In the genomic region with DNA sequence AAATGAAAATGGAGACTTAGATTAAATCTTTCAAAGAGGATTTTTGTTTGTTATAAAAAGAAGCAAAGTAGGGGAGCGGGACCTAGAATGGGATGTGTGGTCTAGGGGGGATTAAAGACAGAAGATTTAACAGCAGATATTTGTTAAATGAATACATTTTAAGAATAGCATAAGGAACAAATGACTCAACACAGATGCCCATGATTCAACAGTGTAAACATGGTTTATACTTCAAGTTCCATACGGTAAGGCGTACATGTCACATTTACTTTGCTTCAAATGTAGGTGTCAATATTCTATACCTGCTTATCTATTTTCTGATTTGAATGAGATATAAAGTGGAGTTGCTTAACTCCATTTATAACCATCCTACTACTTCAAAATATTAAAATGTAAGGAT, we compare ENCODE assay signal across 13 cellular contexts. TPM values are rescaled to one million over a fixed set of nuclear protein-coding genes. Genes with fewer than 3 reads are reported as not detected.
DNase-seq lines count a peak whose midpoint lies in the region; ATAC-seq and TF ChIP-seq lines count a peak whose summit lies in the region.
"Had no signal": no experiment of that assay in that cellular context is flagged by ENCODE, and none has a peak within 500 bp of the region (broad histone marks: within the 10 kb centered on the region; RNA-seq: fewer than 3 reads in every experiment).

No MANE protein-coding gene starts in this region.

- peak overlapping the region; percentile 96 for H2AFZ ChIP-seq in parathyroid adenoma
- H2AFZ ChIP-seq: neural progenitor cell had no signal

- H3K4me2 ChIP-seq in parathyroid adenoma (ENCODE audit: low read length), result no peak overlapping the region
- H3K4me2 ChIP-seq: SK-N-SH had no signal

- H3K27me3 ChIP-seq in CD4-positive, CD25-positive, alpha-beta regulatory T cell (ENCODE audit: control insufficient read depth, insufficient read depth, low read length), result no peaks in the 10 kb centered on the region
- H3K27me3 ChIP-seq in MG63 (no peaks in the 10 kb centered on the region), endocrine pancreas (ENCODE audit: control insufficient read depth, insufficient read depth, low read length) (no peaks in the 10 kb centered on the region), parathyroid adenoma (ENCODE audit: control insufficient read depth, insufficient read depth, low read length) (no peaks in the 10 kb centered on the region)
- H3K27me3 ChIP-seq: neural progenitor cell, thyroid gland had no signal

- H3K27me3 Mint-ChIP-seq in CD4-positive, CD25-positive, alpha-beta regulatory T cell, result no peaks in the 10 kb centered on the region

- peaks cover 6 to 34% (median 22%) of the 10 kb centered on the region in 4 donors for H3K4me1 Mint-ChIP-seq in CD4-positive, CD25-positive, alpha-beta regulatory T cell

- H3K9me3 Mint-ChIP-seq in CD4-positive, CD25-positive, alpha-beta regulatory T cell, result peaks cover 0 to 2% (median 0%) of the 10 kb centered on the region in 7 donors

- no peak for ATAC-seq in CD4-positive, CD25-positive, alpha-beta regulatory T cell (ENCODE audit: low read depth in 2 of 2)
- ATAC-seq in left lobe of liver (no peak), HG03135 (IDR thresholded peaks at IDR 0.05; ENCODE audit: unreplicated experiment) (no peak)

- H3K9me3 ChIP-seq in CD4-positive, CD25-positive, alpha-beta regulatory T cell (ENCODE audit: control insufficient read depth in 2 of 2, low read length in 2 of 2), result no peaks in the 10 kb centered on the region
- H3K9me3 ChIP-seq in MG63 (no peaks in the 10 kb centered on the region), endocrine pancreas (ENCODE audit: control insufficient read depth, low read length) (no peaks in the 10 kb centered on the region), parathyroid adenoma (ENCODE audit: control insufficient read depth, low read length) (no peaks in the 10 kb centered on the region)
- H3K9me3 ChIP-seq: SK-N-SH, thyroid gland had no signal

- H3K36me3 ChIP-seq in CD4-positive, CD25-positive, alpha-beta regulatory T cell (ENCODE audit: control insufficient read depth, insufficient read depth, low read length), result no peaks in the 10 kb centered on the region
- H3K36me3 ChIP-seq in MG63 (peaks cover 21% of the 10 kb centered on the region), endocrine pancreas (ENCODE audit: control insufficient read depth, insufficient read depth, low read length) (no peaks in the 10 kb centered on the region), parathyroid adenoma (ENCODE audit: control insufficient read depth, insufficient read depth, low read length) (no peaks in the 10 kb centered on the region)
- H3K36me3 ChIP-seq: thyroid gland had no signal

- H3K27ac Mint-ChIP-seq in CD4-positive, CD25-positive, alpha-beta regulatory T cell, result peak overlapping the region in 1 of 3 donors; percentile 22
- H3K27ac Mint-ChIP-seq: neural progenitor cell had no signal

- H3K4me1 ChIP-seq in CD4-positive, CD25-positive, alpha-beta regulatory T cell (ENCODE audit: control insufficient read depth, insufficient read depth, low read length, poor library complexity, severe bottlenecking), result peaks cover 13% of the 10 kb centered on the region
- H3K4me1 ChIP-seq in endocrine pancreas (ENCODE audit: control insufficient read depth, insufficient read depth, low read length) (peaks cover 30% of the 10 kb centered on the region), parathyroid adenoma (peaks cover 5% of the 10 kb centered on the region)

- no peak for DNase-seq in CD4-positive, CD25-positive, alpha-beta regulatory T cell
- no peak for DNase-seq in MG63
- DNase-seq in left lobe of liver (ENCODE audit: low spot score), result no peak
- DNase-seq in islet precursor cell, result no peak
- DNase-seq in activated effector memory CD4-positive, alpha-beta T cell treated with anti-CD3 and anti-CD28 coated beads, Interleukin-2, amount 50 U/mL, for 16 hours, result no peak
- DNase-seq: NCI-H510A treated with DMSO at 0.1 percent for 48 hours; SK-N-SH; stimulated activated CD4-positive, alpha-beta T cell treated with anti-CD3 and anti-CD28 coated beads, Interleukin-2, amount 100 ng/mL, for 48 hours; thyroid gland had no signal

- H3K27ac ChIP-seq in CD4-positive, CD25-positive, alpha-beta regulatory T cell (ENCODE audit: insufficient read depth, low read length, poor library complexity, severe bottlenecking), result no peak overlapping the region
- no peak overlapping the region for H3K27ac ChIP-seq in parathyroid adenoma
- H3K27ac ChIP-seq: neural progenitor cell had no signal

- H3K79me2 ChIP-seq in parathyroid adenoma, result no peaks in the 10 kb centered on the region

- H3K9ac ChIP-seq in endocrine pancreas (ENCODE audit: control insufficient read depth, insufficient read depth, low read length) (no peak overlapping the region), parathyroid adenoma (no peak overlapping the region)
- H3K9ac ChIP-seq: neural progenitor cell, SK-N-SH had no signal

- H3K4me3 Mint-ChIP-seq in CD4-positive, CD25-positive, alpha-beta regulatory T cell, result peak overlapping the region; percentile 5 to 77 (median 40)
- H3K4me3 Mint-ChIP-seq: neural progenitor cell had no signal

- no peak for TF ChIP-seq CTCF in parathyroid adenoma (IDR thresholded peaks at IDR 0.05)

- peak overlapping the region; percentile 85 for H3K4me3 ChIP-seq in CD4-positive, CD25-positive, alpha-beta regulatory T cell (ENCODE audit: low read depth, low read length)
- H3K4me3 ChIP-seq in MG63 (peak overlapping the region; percentile 56), endocrine pancreas (ENCODE audit: control insufficient read depth, insufficient read depth, low read length) (peak overlapping the region; percentile 77), parathyroid adenoma (ENCODE audit: low read depth, low read length) (no peak overlapping the region)

- peaks cover 3% of the 10 kb centered on the region for H3K36me3 Mint-ChIP-seq in CD4-positive, CD25-positive, alpha-beta regulatory T cell

RNA-seq across cellular contexts. Expression of gene TICAM2, which starts 1.5 kb away (rescaled TPM):
- total RNA-seq in CD4-positive, CD25-positive, alpha-beta regulatory T cell, result 0.67 TPM
- under 1 TPM in 2 of 4 donors, not detected in 2; 0.25 to 0.29 TPM for polyA plus RNA-seq in CD4-positive, CD25-positive, alpha-beta regulatory T cell
- 1.2 and 6.3 TPM in 2 replicates for total RNA-seq in MG63 (2014; rRNA removed; shearing (Covaris generic); ENCODE audit: low replicate concordance)
- 2.1 TPM for total RNA-seq in left lobe of liver
- polyA plus RNA-seq: SK-N-SH had no signal

RNA-seq across cellular contexts. Expression of gene TMED7, which starts 25.1 kb away (rescaled TPM):
- total RNA-seq in CD4-positive, CD25-positive, alpha-beta regulatory T cell, result 37.6 TPM
- 10 to 100 TPM; 31.2 to 50.2 (median 33.6) TPM for polyA plus RNA-seq in CD4-positive, CD25-positive, alpha-beta regulatory T cell
- total RNA-seq in MG63 (2014; rRNA removed; shearing (Covaris generic); ENCODE audit: low replicate concordance), result 57.0 and 78.8 TPM in 2 replicates
- total RNA-seq in left lobe of liver, result 113 TPM

RNA-seq across cellular contexts. Expression of gene FEM1C, which starts 56.2 kb away (rescaled TPM):
- 40.1 TPM for total RNA-seq in CD4-positive, CD25-positive, alpha-beta regulatory T cell
- polyA plus RNA-seq in CD4-positive, CD25-positive, alpha-beta regulatory T cell, result 1 to 10 TPM in 3 of 4 donors, under 1 TPM in 1; 0.65 to 3.8 (median 3.1) TPM
- total RNA-seq in MG63 (2014; rRNA removed; shearing (Covaris generic); ENCODE audit: low replicate concordance), result 12.4 and 23.6 TPM in 2 replicates
- total RNA-seq in left lobe of liver, result 7.6 TPM
